Comparison of ENCODE assay signal across 26 cellular contexts in the genomic region with DNA sequence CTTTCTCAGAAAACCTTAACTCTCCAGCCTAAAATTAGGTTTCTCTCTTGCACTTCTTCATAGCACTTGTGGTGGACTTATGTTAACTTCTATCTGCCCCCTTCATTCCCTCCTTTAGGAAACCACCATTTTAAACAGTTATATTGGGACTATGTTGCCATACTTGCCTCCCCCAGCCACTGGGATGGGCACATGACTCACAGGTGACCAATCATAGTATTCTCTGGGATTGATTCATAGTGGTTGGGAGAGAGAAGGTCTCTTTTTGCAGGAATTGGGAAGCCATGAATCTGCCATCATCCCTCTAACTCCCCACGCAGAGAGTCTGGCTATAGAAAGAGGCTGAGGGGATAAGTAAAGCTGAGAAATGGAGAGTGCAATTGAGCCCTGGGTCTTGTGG. TPM values are rescaled to one million over a fixed set of nuclear protein-coding genes. Genes with fewer than 3 reads are reported as not detected.
DNase-seq lines count a peak whose midpoint lies in the region; ATAC-seq, FAIRE-seq and TF ChIP-seq lines count a peak whose summit lies in the region.
"Had no signal": no experiment of that assay in that cellular context is flagged by ENCODE, and none has a peak within 500 bp of the region (broad histone marks: within the 10 kb centered on the region; RNA-seq: fewer than 3 reads in every experiment).

No MANE protein-coding gene starts in this region.

- FAIRE-seq in A549 (lab: Jason Lieb, UNC) = no peak
- no peak for FAIRE-seq in K562 (lab: Jason Lieb, UNC)
- FAIRE-seq: RCC 7860 had no signal

- no peaks in the 10 kb centered on the region for H3K4me1 ChIP-seq in A549
- no peaks in the 10 kb centered on the region for H3K4me1 ChIP-seq in K562 (replicated peaks in 1 of 2; ENCODE audit: control insufficient read depth in 2 of 2, insufficient read depth in 2 of 2, low read length in 2 of 2)
- H3K4me1 ChIP-seq: BLaER1, SJCRH30 had no signal

- intact Hi-C loops in K562 (cut with micrococcal nuclease) = no loop called here

- peaks cover 5 to 19% of the 10 kb centered on the region in 2 experiments; a peak in 3 of 5 replicates for H3K27me3 ChIP-seq in K562 (ENCODE audit: control insufficient read depth in 2 of 2, insufficient read depth in 2 of 2, low read length in 2 of 2)
- H3K27me3 ChIP-seq: BLaER1, SJCRH30 had no signal

- no peaks in the 10 kb centered on the region for H3K36me3 ChIP-seq in K562 (ENCODE audit: control insufficient read depth, insufficient read depth, low read length)
- H3K36me3 ChIP-seq: BLaER1, SJCRH30 had no signal

- DNase-seq in A549 (ENCODE audit: low read depth in 1 of 2, low spot score in 1 of 2) (no peak), HCEC 1CT (peak; percentile 38), M059J (ENCODE audit: low read depth) (peak; percentile 26), K562 (ENCODE audit: extremely low read depth in 1 of 4, low spot score in 3 of 4) (no peak), GM10248 (ENCODE audit: extremely low spot score) (no peak)
- no peak for DNase-seq in activated naive CD4-positive, alpha-beta T cell treated with anti-CD3 and anti-CD28 coated beads, Interleukin-2, amount 50 U/mL, for 16 hours
- DNase-seq: CD4-positive, CD25-positive, alpha-beta regulatory T cell; DMS153; DND-41; H9; KBM-7; NCI-H1092 treated with DMSO at 0.1 percent for 48 hours; NCI-H1436; NCI-H187; NCI-H2081 treated with DMSO at 0.1 percent for 48 hours; NCI-H2171; NCI-H226; NCI-H510A; NCI-H69; SJCRH30 had no signal

- peaks cover 4% of the 10 kb centered on the region; the same call in 1 of the 2 replicates for H4K20me1 ChIP-seq in K562 (replicated peaks; ENCODE audit: control insufficient read depth, insufficient read depth, low read length)
- H4K20me1 ChIP-seq: BLaER1 had no signal

- CTCF ChIA-PET in A549 (lab: Yijun Ruan, JAX) (no interaction called here), K562 (lab: Yijun Ruan, JAX; ENCODE audit: low intra/inter-chr PET ratio) (no interaction called here), GM10248 (lab: Yijun Ruan, JAX) (interaction anchor here (1.3 kb wide), 1 partner anchor 14 kb away, joined by 3 read pairs; no protein-coding TSS in a partner anchor)

- no TSS peak for BruUV-seq in K562 (replicated peaks; lab: Mats Ljungman, UMichigan)

- TF ChIP-seq POLR2A in A549 (IDR thresholded peaks at IDR 0.05; ENCODE audit: low read length) (no peak), K562 (conservative IDR thresholded peaks at IDR 0.05) (no peak)

- H2AFZ ChIP-seq in K562 (ENCODE audit: low read depth, low read length) = no peak overlapping the region
- H2AFZ ChIP-seq: GM23338 had no signal

- H3K4me3 ChIP-seq in A549 = no peak overlapping the region
- H3K4me3 ChIP-seq in K562 = no peak overlapping the region
- H3K4me3 ChIP-seq: BLaER1, GM23338, SJCRH30 had no signal

- POLR2A ChIA-PET in A549 (lab: Yijun Ruan, JAX) = no interaction called here
- POLR2A ChIA-PET in K562 (lab: Yijun Ruan, JAX) = interaction anchor here (1.3 kb wide), 1 partner anchor 9 kb away, joined by 3 read pairs; no protein-coding TSS in a partner anchor
- POLR2A ChIA-PET in GM10248 (lab: Yijun Ruan, JAX) = no interaction called here

- no peaks in the 10 kb centered on the region for H3K79me2 ChIP-seq in K562 (ENCODE audit: control insufficient read depth, insufficient read depth, low read length)

- TF ChIP-seq EP300 in A549 (IDR thresholded peaks at IDR 0.05) (no peak), K562 (IDR thresholded peaks at IDR 0.05; ENCODE audit: low read length) (no peak)

- in situ Hi-C loops in K562 (cut with MboI) = no loop called here

- WGBS in A549 (ENCODE audit: missing lambda C conversion rate) = 100% methylated on average over 1 of the region's 1 CpG
- 0% methylated on average over 1 of the region's 1 CpG for WGBS in K562 (ENCODE audit: insufficient coverage, low coverage, missing lambda C conversion rate)

- no peak overlapping the region for H3K27ac ChIP-seq in A549
- no peak overlapping the region for H3K27ac ChIP-seq in K562 (ENCODE audit: extremely low read depth, low read depth, low read length)
- H3K27ac ChIP-seq: BLaER1, HL-60, SJCRH30 had no signal

- H3K9me3 ChIP-seq in A549 = no peaks in the 10 kb centered on the region
- no peaks in the 10 kb centered on the region for H3K9me3 ChIP-seq in K562 (replicated peaks; ENCODE audit: control insufficient read depth, insufficient read depth, low read depth, low read length)
- H3K9me3 ChIP-seq: BLaER1, SJCRH30 had no signal

- H3K9me1 ChIP-seq in K562 (ENCODE audit: control insufficient read depth, insufficient read depth, low read length) = no peaks in the 10 kb centered on the region

- TF ChIP-seq CTCF in A549 (IDR thresholded peaks at IDR 0.05) = no peak
- no peak for TF ChIP-seq CTCF in K562 (IDR thresholded peaks at IDR 0.05 in 2 of 3, conservative IDR thresholded peaks at IDR 0.05 in 1 of 3; ENCODE audit: insufficient read depth in 2 of 3, low read depth in 1 of 3, low read length in 3 of 3)
- TF ChIP-seq CTCF in GM10248 (IDR thresholded peaks at IDR 0.05; ENCODE audit: control extremely low read depth, extremely low read depth, low read depth, missing control alignments) = no peak

- H3K4me2 ChIP-seq in A549 (no peak overlapping the region), K562 (ENCODE audit: insufficient read depth, low read length) (no peak overlapping the region)
- H3K4me2 ChIP-seq: BLaER1, GM23338 had no signal

- no peak for TF ChIP-seq RAD21 in A549 (conservative IDR thresholded peaks at IDR 0.05 in 1 of 2, IDR thresholded peaks at IDR 0.05 in 1 of 2)
- no peak for TF ChIP-seq RAD21 in K562 (CRISPR knock-in tag; conservative IDR thresholded peaks at IDR 0.05 in 1 of 2, IDR thresholded peaks at IDR 0.05 in 1 of 2)

- ATAC-seq in A549 (no peak), K562 (no peak), HG02642 (IDR thresholded peaks at IDR 0.05; ENCODE audit: poor library complexity, unreplicated experiment) (no peak)
- ATAC-seq: GM23338, Right ventricle myocardium inferior had no signal

- H3K9ac ChIP-seq in K562 (ENCODE audit: insufficient read depth in 1 of 2, low read depth in 2 of 2, low read length in 2 of 2) = no peak overlapping the region
- H3K9ac ChIP-seq: BLaER1 had no signal

TF ChIP-seq in A549, 52 proteins besides CTCF, POLR2A, EP300 and RAD21 (continues in another document):
- no peak for TF ChIP-seq GATA3 (IDR thresholded peaks at IDR 0.05; ENCODE audit: borderline replicate concordance)
- no peak for TF ChIP-seq KDM1A (IDR thresholded peaks at IDR 0.05; ENCODE audit: low read depth)
- TF ChIP-seq BCL3 (IDR thresholded peaks at IDR 0.05) = no peak
- TF ChIP-seq RNF2 (IDR thresholded peaks at IDR 0.05; ENCODE audit: borderline replicate concordance, low read depth) = no peak

TF ChIP-seq in K562, 482 proteins besides CTCF, POLR2A, EP300 and RAD21 (continues in another document):
- TF ChIP-seq NFYB (IDR thresholded peaks at IDR 0.05; ENCODE audit: extremely low read depth, insufficient read length) (peak; percentile 3), EWSR1 (IDR thresholded peaks at IDR 0.05; ENCODE audit: borderline replicate concordance, low read depth, partially characterized antibody) (no peak), TRIM24 (IDR thresholded peaks at IDR 0.05) (no peak)
- TF ChIP-seq, protein P1, sequence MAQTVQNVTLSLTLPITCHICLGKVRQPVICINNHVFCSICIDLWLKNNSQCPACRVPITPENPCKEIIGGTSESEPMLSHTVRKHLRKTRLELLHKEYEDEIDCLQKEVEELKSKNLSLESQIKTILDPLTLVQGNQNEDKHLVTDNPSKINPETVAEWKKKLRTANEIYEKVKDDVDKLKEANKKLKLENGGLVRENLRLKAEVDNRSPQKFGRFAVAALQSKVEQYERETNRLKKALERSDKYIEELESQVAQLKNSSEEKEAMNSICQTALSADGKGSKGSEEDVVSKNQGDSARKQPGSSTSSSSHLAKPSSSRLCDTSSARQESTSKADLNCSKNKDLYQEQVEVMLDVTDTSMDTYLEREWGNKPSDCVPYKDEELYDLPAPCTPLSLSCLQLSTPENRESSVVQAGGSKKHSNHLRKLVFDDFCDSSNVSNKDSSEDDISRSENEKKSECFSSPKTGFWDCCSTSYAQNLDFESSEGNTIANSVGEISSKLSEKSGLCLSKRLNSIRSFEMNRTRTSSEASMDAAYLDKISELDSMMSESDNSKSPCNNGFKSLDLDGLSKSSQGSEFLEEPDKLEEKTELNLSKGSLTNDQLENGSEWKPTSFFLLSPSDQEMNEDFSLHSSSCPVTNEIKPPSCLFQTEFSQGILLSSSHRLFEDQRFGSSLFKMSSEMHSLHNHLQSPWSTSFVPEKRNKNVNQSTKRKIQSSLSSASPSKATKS (CRISPR knock-in tag; IDR thresholded peaks at IDR 0.05) = no peak

RNA-seq across cellular contexts. Expression of gene NRDC, which starts 50.4 kb away (rescaled TPM):
- polyA plus RNA-seq in A549 (2011; rRNA removed) = 162 and 208 TPM in 2 replicates
- polyA plus RNA-seq in A549 (2012; cell fraction: cytosol; rRNA removed) = 48.3 and 59.6 TPM in 2 replicates
- 62.7 and 71.4 TPM in 2 replicates for polyA plus RNA-seq in A549 (2012; cell fraction: nucleus; rRNA removed)
- polyA plus RNA-seq in A549 (2017; fragmentation: RNase III; extraction: RNeasy Plus Mini Kit Qiagen cat#74134 plus additional on column Dnase treatment) = 119 to 129 TPM (median 126 TPM) in 3 replicates
- 111 and 148 TPM in 2 replicates for polyA minus RNA-seq in A549 (2011; rRNA and poly(A)+ RNA removed)
- total RNA-seq in M059J (2014; rRNA removed; shearing (Covaris generic)) = 58.4 and 82.9 TPM in 2 replicates
- 223 and 663 TPM in 2 replicates for total RNA-seq in K562 (2011; cell fraction: chromatin; rRNA removed; ENCODE audit: low replicate concordance)
- 111 and 152 TPM in 2 replicates for total RNA-seq in K562 (2011; cell fraction: nucleolus; rRNA removed)
- 268 and 359 TPM in 2 replicates for total RNA-seq in K562 (2011; cell fraction: nucleoplasm; rRNA removed)
- total RNA-seq in K562 (2014; rRNA removed) = 102 and 139 TPM in 2 replicates
- 201 and 216 TPM in 2 replicates for total RNA-seq in K562 (2014; rRNA removed; fragmentation: Illumina TruSeq; extraction: Trizol)
- 177 and 196 TPM in 2 replicates for total RNA-seq in K562 (2015; rRNA removed; fragmentation: Illumina TruSeq; extraction: Trizol)
- total RNA-seq in K562 (2021) = 255 and 270 TPM in 2 replicates
- 371 and 375 TPM in 2 replicates for polyA plus RNA-seq in K562 (2011; rRNA removed)
- 86.1 and 145 TPM in 2 replicates for polyA plus RNA-seq in K562 (2011; cell fraction: cytosol; rRNA removed)
- 402 and 574 TPM in 2 replicates for polyA plus RNA-seq in K562 (2011; cell fraction: nucleus; rRNA removed)
- polyA plus RNA-seq in K562 (2012) = 312 and 324 TPM in 2 replicates
- polyA plus RNA-seq in K562 (2014; fragmentation: Illumina TruSeq; extraction: Trizol) = 296 and 347 TPM in 2 replicates
- 100 to 1,000 TPM; 135 to 149 TPM for polyA plus RNA-seq in K562 (2014; fragmentation: Nextera tagmentation; extraction: Ambion mirVana)
- 222 and 261 TPM in 2 replicates for polyA plus RNA-seq in K562 (2014; rRNA removed)
- polyA minus RNA-seq in K562 (2011; rRNA and poly(A)+ RNA removed) = 432 and 467 TPM in 2 replicates
- 159 and 171 TPM in 2 replicates for polyA minus RNA-seq in K562 (2011; cell fraction: cytosol; rRNA and poly(A)+ RNA removed)
- polyA minus RNA-seq in K562 (2011; cell fraction: nucleus; rRNA and poly(A)+ RNA removed) = 87.5 and 183 TPM in 2 replicates

Comparison
In these comparisons a context has a peak if more than half of its experiments do, and no peak if none do; other contexts are left out.
1. DNase-seq: peak in HCEC 1CT (single experiment) and M059J (single experiment); none in A549 (0 of 2), K562 (0 of 4), activated naive CD4-positive, alpha-beta T cell treated with anti-CD3 and anti-CD28 coated beads, Interleukin-2, amount 50 U/mL, for 16 hours (single experiment) and GM10248 (single experiment).
2. Of the 35 proteins assayed by ChIP-seq in both K562 and A549: peak only in K562: none; only in A549: none; in both: USF2; in neither: 34.